ENCODE assay signal across 29 cellular contexts in genomic region chr21:44664691-44665090, GRCh38. TPM values are rescaled to one million over a fixed set of nuclear protein-coding genes. Genes with fewer than 3 reads are reported as not detected.
DNase-seq lines count a peak whose midpoint lies in the region; TF ChIP-seq lines count a peak whose summit lies in the region.
"Had no signal": no experiment of that assay in that cellular context is flagged by ENCODE, and none has a peak within 500 bp of the region (broad histone marks: within the 10 kb centered on the region; RNA-seq: fewer than 3 reads in every experiment).

No MANE protein-coding gene starts in this region.

- H3K4me1 ChIP-seq in left ventricle myocardium inferior = no peaks in the 10 kb centered on the region
- H3K4me1 ChIP-seq: BE2C, BLaER1 had no signal

- no peaks in the 10 kb centered on the region for H3K36me3 Mint-ChIP-seq in osteocyte (ENCODE audit: unreplicated experiment)
- H3K36me3 Mint-ChIP-seq in type B pancreatic cell = no peaks in the 10 kb centered on the region
- H3K36me3 Mint-ChIP-seq: CD14-positive monocyte; CD4-positive, CD25-positive, alpha-beta regulatory T cell had no signal

- H3K9me3 ChIP-seq in left ventricle myocardium inferior (replicated peaks) = peaks cover 20% of the 10 kb centered on the region
- H3K9me3 ChIP-seq: BE2C had no signal

- no peak overlapping the region for H3K27ac ChIP-seq in left ventricle myocardium inferior (replicated peaks)
- H3K27ac ChIP-seq: BLaER1 had no signal

- TF ChIP-seq CTCF in left ventricle myocardium inferior (IDR thresholded peaks at IDR 0.05; ENCODE audit: borderline replicate concordance) (no peak), osteocyte (IDR thresholded peaks at IDR 0.05) (no peak), type B pancreatic cell (conservative IDR thresholded peaks at IDR 0.05) (no peak)

- peaks cover 8% of the 10 kb centered on the region for H3K9me3 Mint-ChIP-seq in osteocyte (ENCODE audit: unreplicated experiment)
- H3K9me3 Mint-ChIP-seq in type B pancreatic cell = peaks cover 4% of the 10 kb centered on the region

- no peaks in the 10 kb centered on the region for H3K36me3 ChIP-seq in left ventricle myocardium inferior
- H3K36me3 ChIP-seq: BE2C, BLaER1 had no signal

- H3K27ac Mint-ChIP-seq in osteocyte (ENCODE audit: unreplicated experiment) (no peak overlapping the region), type B pancreatic cell (no peak overlapping the region)
- H3K27ac Mint-ChIP-seq: CD14-positive monocyte; CD4-positive, alpha-beta memory T cell; CD4-positive, CD25-positive, alpha-beta regulatory T cell had no signal

- peaks cover 48% of the 10 kb centered on the region for H3K27me3 Mint-ChIP-seq in osteocyte (ENCODE audit: unreplicated experiment)
- H3K27me3 Mint-ChIP-seq in type B pancreatic cell = peaks cover 4% of the 10 kb centered on the region
- H3K27me3 Mint-ChIP-seq: CD4-positive, alpha-beta memory T cell had no signal

- peak; percentile 44 for DNase-seq in activated effector memory CD4-positive, alpha-beta T cell treated with anti-CD3 and anti-CD28 coated beads, Interleukin-2, amount 50 U/mL, for 16 hours
- no peak for DNase-seq in activated effector memory CD4-positive, alpha-beta T cell treated with Interleukin-2 at 50 U/mL for 16 hours
- DNase-seq in cardiac septum (ENCODE audit: low spot score) (peak; percentile 7), left ventricle myocardium inferior (no peak), osteocyte (ENCODE audit: extremely low spot score, unreplicated experiment) (peak; percentile 72), type B pancreatic cell (ENCODE audit: extremely low spot score, unreplicated experiment) (peak; percentile 24), NCI-H128 (lab: John Stamatoyannopoulos, UW; ENCODE audit: unreplicated experiment) (no peak), NAMALWA (ENCODE audit: low spot score) (no peak)
- DNase-seq: 8988T; ACHN; BE2C; C1 segment of cervical spinal cord; CD4-positive, alpha-beta memory T cell; CD4-positive, CD25-positive, alpha-beta regulatory T cell; CD8-positive, alpha-beta memory T cell; COR-L47; DMS 273 treated with DMSO at 0.1 percent for 48 hours; DMS153; DMS53; DMS79; DND-41; EL; GDM1 had no signal

- H3K4me1 Mint-ChIP-seq in osteocyte (ENCODE audit: unreplicated experiment) (no peaks in the 10 kb centered on the region), type B pancreatic cell (ENCODE audit: unreplicated experiment) (no peaks in the 10 kb centered on the region)
- H3K4me1 Mint-ChIP-seq: CD14-positive monocyte had no signal

- H3K4me3 Mint-ChIP-seq in osteocyte (ENCODE audit: unreplicated experiment) (no peak overlapping the region), type B pancreatic cell (no peak overlapping the region)
- H3K4me3 Mint-ChIP-seq: CD14-positive monocyte; CD4-positive, alpha-beta memory T cell; CD4-positive, CD25-positive, alpha-beta regulatory T cell; CD8-positive, alpha-beta memory T cell had no signal

- peaks cover 5% of the 10 kb centered on the region for H3K27me3 ChIP-seq in left ventricle myocardium inferior (ENCODE audit: low read depth)
- H3K27me3 ChIP-seq: BLaER1 had no signal

- H3K4me3 ChIP-seq in left ventricle myocardium inferior = no peak overlapping the region
- H3K4me3 ChIP-seq: BLaER1, GM12878 had no signal

- intact Hi-C loops in cardiac septum (cut with DNase I) = no loop called here
- intact Hi-C loops in left ventricle myocardium inferior (cut with micrococcal nuclease) = no loop called here

RNA-seq across cellular contexts. Expression of gene KRTAP12-2, which starts 2.0 kb away (rescaled TPM):
- total RNA-seq in cardiac septum (not detected), left ventricle myocardium inferior (not detected), osteocyte (not detected in 2 replicates), type B pancreatic cell (ENCODE audit: low replicate concordance) (not detected in 2 replicates)
- total RNA-seq: CD4-positive, alpha-beta memory T cell; CD4-positive, CD25-positive, alpha-beta regulatory T cell; CD8-positive, alpha-beta memory T cell; Daoy; G401; GM12878 had no signal

RNA-seq across cellular contexts. Expression of gene KRTAP12-3, which starts 7.0 kb away (rescaled TPM):
- not detected for total RNA-seq in cardiac septum
- not detected for total RNA-seq in left ventricle myocardium inferior
- not detected in 2 replicates for total RNA-seq in osteocyte
- not detected in 2 replicates for total RNA-seq in type B pancreatic cell (ENCODE audit: low replicate concordance)
- total RNA-seq: A673; CD4-positive, alpha-beta memory T cell; CD4-positive, CD25-positive, alpha-beta regulatory T cell; CD8-positive, alpha-beta memory T cell; Daoy; G401; GM12878 had no signal

RNA-seq across cellular contexts. Expression of gene KRTAP12-4, which starts 10.2 kb away (rescaled TPM):
- total RNA-seq in cardiac septum = not detected
- not detected for total RNA-seq in left ventricle myocardium inferior
- total RNA-seq in osteocyte = not detected in 2 replicates
- not detected in 2 replicates for total RNA-seq in type B pancreatic cell (ENCODE audit: low replicate concordance)
- total RNA-seq: CD4-positive, alpha-beta memory T cell; CD4-positive, CD25-positive, alpha-beta regulatory T cell; CD8-positive, alpha-beta memory T cell; Daoy; G401; GM12878 had no signal

RNA-seq across cellular contexts. Expression of gene KRTAP12-1, which starts 17.3 kb away (rescaled TPM):
- total RNA-seq in cardiac septum (not detected), left ventricle myocardium inferior (not detected), osteocyte (not detected in 2 replicates), type B pancreatic cell (ENCODE audit: low replicate concordance) (not detected in 2 replicates)
- total RNA-seq: CD4-positive, alpha-beta memory T cell; CD4-positive, CD25-positive, alpha-beta regulatory T cell; CD8-positive, alpha-beta memory T cell; Daoy; G401; GM12878 had no signal

RNA-seq across cellular contexts. Expression of gene KRTAP10-11, which starts 18.5 kb away (rescaled TPM):
- total RNA-seq in cardiac septum (not detected), left ventricle myocardium inferior (not detected), osteocyte (not detected in 2 replicates), type B pancreatic cell (ENCODE audit: low replicate concordance) (not detected in 2 replicates)
- total RNA-seq: A673; CD4-positive, alpha-beta memory T cell; CD4-positive, CD25-positive, alpha-beta regulatory T cell; CD8-positive, alpha-beta memory T cell; Daoy; G401; GM12878 had no signal

Comparison
In these comparisons a context has a peak if more than half of its experiments do, and no peak if none do; other contexts are left out.
1. DNase-seq: peak in activated effector memory CD4-positive, alpha-beta T cell treated with anti-CD3 and anti-CD28 coated beads, Interleukin-2, amount 50 U/mL, for 16 hours (single experiment), cardiac septum (single experiment), osteocyte (single experiment) and type B pancreatic cell (single experiment); none in activated effector memory CD4-positive, alpha-beta T cell treated with Interleukin-2 at 50 U/mL for 16 hours (single experiment), left ventricle myocardium inferior (single experiment), NCI-H128 (single experiment) and NAMALWA (single experiment).